Comparison of ENCODE assay signal across 13 cellular contexts in the genomic region with DNA sequence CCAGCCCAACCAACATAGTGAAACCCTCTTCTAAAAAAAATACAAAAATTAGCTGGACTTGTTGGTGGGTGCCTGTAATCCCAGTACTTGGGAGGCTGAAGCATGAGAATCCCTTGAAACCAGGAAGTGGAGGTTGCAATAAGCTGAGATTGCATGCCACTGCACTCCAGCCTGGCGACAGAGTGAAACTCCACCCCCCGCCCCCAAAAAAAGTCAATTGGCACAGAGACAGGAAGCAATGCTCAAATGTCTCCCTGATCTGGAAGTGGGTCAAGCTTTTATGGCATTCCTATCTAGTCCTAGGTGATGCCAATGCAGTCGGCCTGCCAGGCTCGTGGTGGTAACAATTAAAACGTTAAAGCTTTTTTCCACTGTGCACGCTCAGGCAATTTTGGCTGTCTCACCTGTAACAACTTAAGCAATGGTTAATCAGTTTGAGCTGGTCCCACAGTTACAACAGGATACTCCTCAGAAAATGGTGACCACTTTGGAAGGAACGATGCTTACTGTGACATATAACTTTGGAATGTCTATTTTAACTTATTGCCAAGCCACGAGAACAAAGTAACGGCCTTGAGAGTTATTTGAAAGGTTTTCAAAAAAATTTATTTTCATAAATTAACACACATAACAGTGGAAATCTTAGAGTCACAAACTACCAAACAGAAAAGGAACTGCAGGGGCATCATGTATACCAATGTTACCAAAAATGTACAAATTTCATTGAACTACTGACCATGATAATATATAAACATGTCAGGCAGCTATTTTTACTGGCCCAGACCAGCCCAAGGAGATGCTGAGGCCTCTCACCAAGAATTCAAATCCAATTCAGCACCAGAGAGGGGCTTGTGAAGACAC. TPM values are rescaled to one million over a fixed set of nuclear protein-coding genes. Genes with fewer than 3 reads are reported as not detected.
DNase-seq lines count a peak whose midpoint lies in the region; ATAC-seq and TF ChIP-seq lines count a peak whose summit lies in the region.
"Had no signal": no experiment of that assay in that cellular context is flagged by ENCODE, and none has a peak within 500 bp of the region (broad histone marks: within the 10 kb centered on the region; RNA-seq: fewer than 3 reads in every experiment).

No MANE protein-coding gene starts in this region.

- intact Hi-C loops in mucosa of descending colon (cut with DNase I, micrococcal nuclease) = no loop called here

- TF ChIP-seq CTCF in chondrocyte (IDR thresholded peaks at IDR 0.05) (no peak), mucosa of descending colon (IDR thresholded peaks at IDR 0.05) (no peak)

- H3K27ac Mint-ChIP-seq in chondrocyte (ENCODE audit: unreplicated experiment) = peak overlapping the region; percentile 93
- H3K27ac Mint-ChIP-seq in activated naive CD8-positive, alpha-beta T cell treated with anti-CD3 and anti-CD28 coated beads for 36 hours = no peak overlapping the region
- H3K27ac Mint-ChIP-seq: activated CD4-positive, alpha-beta memory T cell treated with anti-CD3 and anti-CD28 coated beads for 36 hours had no signal

- no peak overlapping the region for H3K4me3 ChIP-seq in mucosa of descending colon
- H3K4me3 ChIP-seq: heart left ventricle had no signal

- peak; percentile 67 for DNase-seq in AG08395 (ENCODE audit: low spot score)
- peak; percentile 75 for DNase-seq in M059J (ENCODE audit: low read depth)
- peak; percentile 13 for DNase-seq in chondrocyte (ENCODE audit: low spot score)
- peak; percentile 40 to 59 (median 53) for DNase-seq in mucosa of descending colon
- DNase-seq in activated gamma-delta T cell (lab: John Stamatoyannopoulos, UW) = no peak
- DNase-seq in NCI-H2081 (lab: John Stamatoyannopoulos, UW) = no peak
- DNase-seq in activated naive CD8-positive, alpha-beta T cell treated with anti-CD3 and anti-CD28 coated beads for 36 hours = no peak
- DNase-seq: activated CD4-positive, alpha-beta memory T cell treated with anti-CD3 and anti-CD28 coated beads for 36 hours; NCI-H187 treated with DMSO at 0.1 percent for 48 hours; SHP77 treated with DMSO at 0.1 percent for 48 hours had no signal

- H3K4me1 ChIP-seq in mucosa of descending colon (ENCODE audit: low read depth) = peaks cover 8% of the 10 kb centered on the region

- H3K9me3 Mint-ChIP-seq in chondrocyte (ENCODE audit: low read depth) = no peaks in the 10 kb centered on the region
- peaks cover 1% of the 10 kb centered on the region for H3K9me3 Mint-ChIP-seq in activated naive CD8-positive, alpha-beta T cell treated with anti-CD3 and anti-CD28 coated beads for 36 hours
- H3K9me3 Mint-ChIP-seq: activated CD4-positive, alpha-beta memory T cell treated with anti-CD3 and anti-CD28 coated beads for 36 hours; neural crest cell had no signal

- ATAC-seq in mucosa of descending colon (peak; percentile 5), HG03432 (IDR thresholded peaks at IDR 0.05; ENCODE audit: unreplicated experiment) (no peak)

- H3K9me3 ChIP-seq in mucosa of descending colon = no peaks in the 10 kb centered on the region
- H3K9me3 ChIP-seq: heart left ventricle had no signal

- no peaks in the 10 kb centered on the region for H3K36me3 ChIP-seq in mucosa of descending colon (ENCODE audit: low read depth)

- peaks cover 11% of the 10 kb centered on the region for H3K36me3 Mint-ChIP-seq in chondrocyte (ENCODE audit: low read depth)
- H3K36me3 Mint-ChIP-seq in activated naive CD8-positive, alpha-beta T cell treated with anti-CD3 and anti-CD28 coated beads for 36 hours = peaks cover 8% of the 10 kb centered on the region

- no peak overlapping the region for H3K4me3 Mint-ChIP-seq in chondrocyte (ENCODE audit: unreplicated experiment)
- H3K4me3 Mint-ChIP-seq in activated naive CD8-positive, alpha-beta T cell treated with anti-CD3 and anti-CD28 coated beads for 36 hours = no peak overlapping the region
- H3K4me3 Mint-ChIP-seq: activated CD4-positive, alpha-beta memory T cell treated with anti-CD3 and anti-CD28 coated beads for 36 hours; neural crest cell had no signal

- H3K4me1 Mint-ChIP-seq in chondrocyte (ENCODE audit: low read depth) = peaks cover 64% of the 10 kb centered on the region
- H3K4me1 Mint-ChIP-seq in activated naive CD8-positive, alpha-beta T cell treated with anti-CD3 and anti-CD28 coated beads for 36 hours = peaks cover 13% of the 10 kb centered on the region

- H3K27me3 Mint-ChIP-seq in chondrocyte (ENCODE audit: low read depth) = no peaks in the 10 kb centered on the region
- no peaks in the 10 kb centered on the region for H3K27me3 Mint-ChIP-seq in activated naive CD8-positive, alpha-beta T cell treated with anti-CD3 and anti-CD28 coated beads for 36 hours
- H3K27me3 Mint-ChIP-seq: activated CD4-positive, alpha-beta memory T cell treated with anti-CD3 and anti-CD28 coated beads for 36 hours had no signal

RNA-seq across cellular contexts. Expression of gene PISD, which starts 19.0 kb away (rescaled TPM):
- total RNA-seq in M059J (2014; rRNA removed; shearing (Covaris generic)) = 20.1 and 21.7 TPM in 2 replicates
- total RNA-seq in chondrocyte = 28.6 to 32.8 TPM (median 28.9 TPM) in 3 replicates
- 10 to 100 TPM; 31.6 to 42.9 (median 38.0) TPM for total RNA-seq in mucosa of descending colon
- 10 to 100 TPM; 43.4 to 45.8 TPM for total RNA-seq in activated naive CD8-positive, alpha-beta T cell treated with anti-CD3 and anti-CD28 coated beads for 36 hours

Comparison
In these comparisons a context has a peak if more than half of its experiments do, and no peak if none do; other contexts are left out.
1. DNase-seq: peak in AG08395 (single experiment), M059J (single experiment), chondrocyte (single experiment) and mucosa of descending colon (3 of 3); none in activated gamma-delta T cell (single experiment), NCI-H2081 (0 of 2) and activated naive CD8-positive, alpha-beta T cell treated with anti-CD3 and anti-CD28 coated beads for 36 hours (single experiment).